Comparison of ENCODE assay signal across 1 cellular context in the genomic region with DNA sequence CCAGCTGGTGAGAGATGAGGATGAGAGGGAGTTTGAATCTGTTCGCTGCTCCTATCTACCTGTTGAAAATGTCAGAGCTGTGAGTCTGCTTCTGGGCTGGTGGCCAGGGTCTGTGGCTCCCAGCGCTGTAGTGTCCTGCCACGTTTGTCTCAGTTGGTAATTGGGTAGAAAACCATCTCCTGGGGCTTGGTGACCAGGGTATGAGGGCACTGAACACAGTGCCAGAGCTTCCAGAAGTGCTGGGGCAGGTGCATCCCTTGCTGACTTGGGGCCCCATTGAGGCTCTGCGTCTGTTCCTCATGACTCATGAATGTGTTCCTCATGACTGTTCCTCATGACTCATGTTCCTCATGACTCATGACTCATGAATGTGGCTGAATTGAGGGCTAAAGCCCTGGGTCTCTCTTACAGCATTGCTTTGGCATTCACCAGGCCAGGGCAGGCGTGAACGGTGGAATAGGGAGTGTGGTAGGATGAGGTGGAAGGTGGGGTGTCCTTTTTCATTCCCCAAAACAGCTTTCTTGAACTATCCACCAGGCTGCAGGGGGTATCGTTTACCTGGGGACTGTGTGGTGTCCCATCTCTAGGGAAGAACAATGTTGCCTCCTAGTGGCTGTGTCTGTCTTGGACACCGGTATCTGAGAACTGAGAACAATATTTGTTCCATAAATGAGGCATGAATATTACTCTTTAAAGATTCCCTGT.
TF ChIP-seq lines count a peak whose summit lies in the region.

No MANE protein-coding gene starts in this region.

TF ChIP-seq in HEK293, 187 proteins besides CTCF, POLR2A, EP300 and RAD21 (continued from another document):
- TF ChIP-seq, protein P1, sequence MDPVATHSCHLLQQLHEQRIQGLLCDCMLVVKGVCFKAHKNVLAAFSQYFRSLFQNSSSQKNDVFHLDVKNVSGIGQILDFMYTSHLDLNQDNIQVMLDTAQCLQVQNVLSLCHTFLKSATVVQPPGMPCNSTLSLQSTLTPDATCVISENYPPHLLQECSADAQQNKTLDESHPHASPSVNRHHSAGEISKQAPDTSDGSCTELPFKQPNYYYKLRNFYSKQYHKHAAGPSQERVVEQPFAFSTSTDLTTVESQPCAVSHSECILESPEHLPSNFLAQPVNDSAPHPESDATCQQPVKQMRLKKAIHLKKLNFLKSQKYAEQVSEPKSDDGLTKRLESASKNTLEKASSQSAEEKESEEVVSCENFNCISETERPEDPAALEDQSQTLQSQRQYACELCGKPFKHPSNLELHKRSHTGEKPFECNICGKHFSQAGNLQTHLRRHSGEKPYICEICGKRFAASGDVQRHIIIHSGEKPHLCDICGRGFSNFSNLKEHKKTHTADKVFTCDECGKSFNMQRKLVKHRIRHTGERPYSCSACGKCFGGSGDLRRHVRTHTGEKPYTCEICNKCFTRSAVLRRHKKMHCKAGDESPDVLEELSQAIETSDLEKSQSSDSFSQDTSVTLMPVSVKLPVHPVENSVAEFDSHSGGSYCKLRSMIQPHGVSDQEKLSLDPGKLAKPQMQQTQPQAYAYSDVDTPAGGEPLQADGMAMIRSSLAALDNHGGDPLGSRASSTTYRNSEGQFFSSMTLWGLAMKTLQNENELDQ (tag by site-specific recombination; IDR thresholded peaks at IDR 0.05; ENCODE audit: low read depth) = no peak
TF ChIP-seq in HEK293: peak in this region for 60.
